ENCODE assay signal across 9 cellular contexts in genomic region chr22:21762712-21763581, GRCh38. TPM values are rescaled to one million over a fixed set of nuclear protein-coding genes. Genes with fewer than 3 reads are reported as not detected.
DNase-seq lines count a peak whose midpoint lies in the region; ATAC-seq and TF ChIP-seq lines count a peak whose summit lies in the region.
"Had no signal": no experiment of that assay in that cellular context is flagged by ENCODE, and none has a peak within 500 bp of the region (broad histone marks: within the 10 kb centered on the region; RNA-seq: fewer than 3 reads in every experiment).

No MANE protein-coding gene starts in this region.

- TF ChIP-seq CTCF in OCI-LY7 (conservative IDR thresholded peaks at IDR 0.05; ENCODE audit: low read length) = no peak

- peak; percentile 40 for ATAC-seq in GM21786 (IDR thresholded peaks at IDR 0.05; ENCODE audit: unreplicated experiment)
- peak; percentile 53 for ATAC-seq in effector memory CD8-positive, alpha-beta T cell (replicated peaks)
- ATAC-seq in HG03196 (IDR thresholded peaks at IDR 0.05; ENCODE audit: unreplicated experiment) = no peak

- H3K4me2 ChIP-seq in OCI-LY7 (ENCODE audit: low read length) = no peak overlapping the region

- no peaks in the 10 kb centered on the region for H3K27me3 Mint-ChIP-seq in effector memory CD8-positive, alpha-beta T cell

- peaks cover 31% of the 10 kb centered on the region for H3K36me3 Mint-ChIP-seq in effector memory CD8-positive, alpha-beta T cell (ENCODE audit: insufficient read depth)

- POLR2A ChIA-PET in OCI-LY7 (lab: Charles Lee) = interaction anchor here (0.6 kb wide), 4 partner anchors 27 to 79 kb away, joined by 3 to 5 read pairs (median 3); no protein-coding TSS in a partner anchor

- no TSS peak for BruUV-seq in OCI-LY7 (replicated peaks; lab: Mats Ljungman, UMichigan)

- peaks cover 88 to 93% of the 10 kb centered on the region in 2 donors for H3K4me1 Mint-ChIP-seq in effector memory CD8-positive, alpha-beta T cell (ENCODE audit: low read depth in 2 of 2)

- H3K9me3 ChIP-seq in OCI-LY7 (ENCODE audit: low read length) = no peaks in the 10 kb centered on the region

- no peak overlapping the region for H2AFZ ChIP-seq in OCI-LY7 (ENCODE audit: low read length)

- intact Hi-C loops in OCI-LY7 (cut with micrococcal nuclease; ENCODE audit: unreplicated experiment) = no loop called here

- CTCF ChIA-PET in OCI-LY7 (lab: Charles Lee; ENCODE audit: unreplicated experiment) = interaction anchor here (1.1 to 1.4 kb wide), 2 partner anchors 9 to 12 kb away, joined by 3 to 4 read pairs; no protein-coding TSS in a partner anchor

- peaks cover 74% of the 10 kb centered on the region for H3K36me3 ChIP-seq in OCI-LY7 (ENCODE audit: insufficient read depth, low read length)

- H3K4me1 ChIP-seq in OCI-LY7 (ENCODE audit: insufficient read depth, low read length, poor library complexity, severe bottlenecking) = peaks cover 20% of the 10 kb centered on the region

- no peaks in the 10 kb centered on the region for H3K79me2 ChIP-seq in OCI-LY7 (ENCODE audit: insufficient read depth, low read depth, low read length)

- H4K20me1 ChIP-seq in OCI-LY7 (ENCODE audit: insufficient read depth, low read length) = no peaks in the 10 kb centered on the region

- H3K4me3 Mint-ChIP-seq in effector memory CD8-positive, alpha-beta T cell = peak overlapping the region; percentile 76 to 77

- H3K27ac Mint-ChIP-seq in effector memory CD8-positive, alpha-beta T cell = peak overlapping the region; percentile 90 to 95

- no peaks in the 10 kb centered on the region for H3K9me3 Mint-ChIP-seq in effector memory CD8-positive, alpha-beta T cell

- no peak overlapping the region for H3K27ac ChIP-seq in OCI-LY7 (ENCODE audit: low read depth, low read length, poor library complexity, severe bottlenecking)

- DNase-seq in activated CD4-positive, alpha-beta T cell treated with anti-CD3 and anti-CD28 coated beads for 4 hours = peak; percentile 38 to 49
- peak; percentile 52 to 59 (median 54) for DNase-seq in effector memory CD8-positive, alpha-beta T cell
- DNase-seq in stimulated activated CD8-positive, alpha-beta memory T cell treated with anti-CD3 and anti-CD28 coated beads, Interleukin-4, amount 100 ng/mL, for 24 hours (ENCODE audit: low read depth) = peak; percentile 46
- DNase-seq in OCI-LY7 (ENCODE audit: low spot score) (no peak), SW 1271 (lab: John Stamatoyannopoulos, UW) (no peak)
- DNase-seq: islet precursor cell, NCI-H2081 had no signal

- H3K4me3 ChIP-seq in OCI-LY7 (ENCODE audit: low read depth, low read length, poor library complexity, severe bottlenecking) = no peak overlapping the region

- H3K9me2 ChIP-seq in OCI-LY7 (ENCODE audit: insufficient read depth, low read length) = no peaks in the 10 kb centered on the region

RNA-seq across cellular contexts. Expression of gene YPEL1, which starts 27.4 kb away (rescaled TPM):
- total RNA-seq in OCI-LY7 (2014; rRNA removed; shearing (Covaris generic)) = 15.1 and 18.8 TPM in 2 replicates
- 18.2 and 24.8 TPM in 2 replicates for total RNA-seq in OCI-LY7 (2022)

Comparison
In these comparisons a context has a peak if more than half of its experiments do, and no peak if none do; other contexts are left out.
1. DNase-seq: peak in activated CD4-positive, alpha-beta T cell treated with anti-CD3 and anti-CD28 coated beads for 4 hours (2 of 2), effector memory CD8-positive, alpha-beta T cell (3 of 3) and stimulated activated CD8-positive, alpha-beta memory T cell treated with anti-CD3 and anti-CD28 coated beads, Interleukin-4, amount 100 ng/mL, for 24 hours (single experiment); none in OCI-LY7 (single experiment) and SW 1271 (0 of 2).